In the genomic region with DNA sequence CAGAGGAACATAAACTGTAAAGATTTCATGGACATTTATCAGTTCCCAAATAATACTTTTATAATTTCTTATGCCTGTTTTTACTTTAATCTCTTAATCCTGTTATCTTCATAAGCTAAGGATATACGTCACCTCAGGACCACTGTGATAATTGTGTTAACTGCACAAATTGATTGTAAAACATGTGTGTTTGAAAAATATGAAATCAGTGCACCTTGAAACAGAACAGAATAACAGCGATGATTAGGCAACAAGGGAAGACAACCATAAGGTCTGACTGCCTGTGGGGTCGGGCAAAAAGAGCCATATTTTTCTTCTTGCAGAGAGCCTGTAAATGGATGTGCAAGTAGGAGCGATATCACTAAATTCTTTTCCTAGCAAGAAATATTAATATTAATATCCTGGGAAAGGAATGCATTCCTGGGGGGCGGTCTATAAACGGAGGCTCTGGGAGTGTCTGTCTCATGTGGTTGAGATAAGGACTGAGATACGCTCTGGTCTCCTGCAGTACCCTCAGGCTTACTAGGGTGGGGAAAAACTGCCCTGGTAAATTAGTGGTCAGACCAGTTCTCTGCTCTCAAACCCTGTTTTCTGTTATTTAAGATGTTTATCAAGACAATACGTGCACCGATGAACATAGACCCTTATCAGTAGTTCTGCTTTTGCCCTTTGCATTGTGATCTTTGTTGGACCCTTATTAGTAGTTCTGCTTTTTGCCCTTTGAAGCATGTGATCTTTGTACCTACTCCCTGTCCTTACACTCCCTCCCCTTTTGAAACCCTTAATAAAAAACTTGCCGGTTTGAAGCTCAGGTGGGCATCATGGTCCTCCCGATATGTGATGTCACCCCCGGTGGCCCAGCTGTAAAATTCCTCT, we compare ENCODE assay signal across 8 cellular contexts. TPM values are rescaled to one million over a fixed set of nuclear protein-coding genes. Genes with fewer than 3 reads are reported as not detected.
A peak's percentile ranks its signal among the peaks of the same experiment; 100 is the strongest.
DNase-seq lines count a peak whose midpoint lies in the region; ATAC-seq, FAIRE-seq and TF ChIP-seq lines count a peak whose summit lies in the region.
"Not testable (repeated sequence)": the region's sequence is repeated elsewhere in the genome, so short reads cannot be mapped to it uniquely, and the experiment has no call there.

No MANE protein-coding gene starts in this region.

- not testable (repeated sequence) for TF ChIP-seq POLR2A in body of pancreas (IDR thresholded peaks at IDR 0.05)

- H3K4me3 Mint-ChIP-seq in IgD-negative memory B cell, result peak overlapping the region in 1 of 4 donors; percentile 37

- POLR2A ChIA-PET in A673 (lab: Charles Lee; ENCODE audit: low non-redundant PET), result not testable (repeated sequence)

- peaks cover 12% of the 10 kb centered on the region for H3K4me1 ChIP-seq in A673 (ENCODE audit: insufficient read depth, low read length, poor library complexity, severe bottlenecking)
- H3K4me1 ChIP-seq in body of pancreas, result peaks cover 39% of the 10 kb centered on the region
- H3K4me1 ChIP-seq in mucosa of rectum (ENCODE audit: control insufficient read depth in 2 of 2, insufficient read depth in 2 of 2, low read length in 2 of 2), result peaks cover 10 to 26% of the 10 kb centered on the region in 2 donors
- not testable (repeated sequence) for H3K4me1 ChIP-seq in small intestine (ENCODE audit: control insufficient read depth in 2 of 2, insufficient read depth in 1 of 2, low read depth in 1 of 2, low read length in 1 of 2)

- intact Hi-C loops in A673 (cut with micrococcal nuclease; ENCODE audit: unreplicated experiment); body of pancreas (cut with DNase I): not testable (repeated sequence)

- CTCF ChIA-PET in A673 (lab: Charles Lee), result not testable (repeated sequence)

- peaks cover 19% of the 10 kb centered on the region for H3K9me3 ChIP-seq in A673 (ENCODE audit: low read depth, low read length, poor library complexity, severe bottlenecking)
- H3K9me3 ChIP-seq in body of pancreas; mucosa of rectum (ENCODE audit: control insufficient read depth in 2 of 2, low read length in 2 of 2); small intestine (ENCODE audit: control insufficient read depth, low read depth): not testable (repeated sequence)

- H3K27me3 ChIP-seq in A673 (replicated peaks; ENCODE audit: insufficient read depth, low read depth, low read length, poor library complexity); body of pancreas; mucosa of rectum (ENCODE audit: control insufficient read depth in 2 of 2, insufficient read depth in 2 of 2, low read length in 2 of 2); small intestine (ENCODE audit: control insufficient read depth in 2 of 2, insufficient read depth in 2 of 2, low read length in 2 of 2): not testable (repeated sequence)

- peak; percentile 59 for FAIRE-seq in small intestine (lab: Jason Lieb, UNC)

- H3K27ac Mint-ChIP-seq in IgD-negative memory B cell, result peak overlapping the region in 2 of 3 donors; percentile 31 to 46

- TF ChIP-seq CTCF in A673 (conservative IDR thresholded peaks at IDR 0.05; ENCODE audit: low read depth, low read length); body of pancreas (IDR thresholded peaks at IDR 0.05): not testable (repeated sequence)

- ATAC-seq in body of pancreas, result not testable (repeated sequence)

- H3K4me3 ChIP-seq in A673 (ENCODE audit: low read depth, low read length, poor library complexity, severe bottlenecking); body of pancreas; small intestine (ENCODE audit: low read depth in 1 of 2, low read length in 2 of 2): not testable (repeated sequence)
- peak overlapping the region in 1 of 2 donors; percentile 39 for H3K4me3 ChIP-seq in mucosa of rectum (ENCODE audit: low read length in 2 of 2)

- not testable (repeated sequence) for H3K9me3 Mint-ChIP-seq in IgD-negative memory B cell

- not testable (repeated sequence) for H3K9ac ChIP-seq in mucosa of rectum (ENCODE audit: low read depth in 1 of 2, low read length in 2 of 2)

- H3K27ac ChIP-seq in A673 (ENCODE audit: low read depth, low read length, poor library complexity, severe bottlenecking) (peak overlapping the region; percentile 56), body of pancreas (peak overlapping the region; percentile 58 to 90 (median 62)), epithelial cell of prostate (peak overlapping the region; percentile 19), mucosa of rectum (ENCODE audit: low read depth in 2 of 2, low read length in 2 of 2) (peak overlapping the region; percentile 72 to 78)
- H3K27ac ChIP-seq in small intestine (ENCODE audit: low read depth in 1 of 2, low read length in 1 of 2), result not testable (repeated sequence)

- not testable (repeated sequence) for H3K27me3 Mint-ChIP-seq in IgD-negative memory B cell

- peaks cover 2 to 16% (median 2%) of the 10 kb centered on the region in 3 donors for H3K4me1 Mint-ChIP-seq in IgD-negative memory B cell

- WGBS in body of pancreas, 2 donors, result 63 to 72% methylated on average over 12 of the region's 12 CpGs
- 49 to 64% (median 55%) methylated on average over 12 of the region's 12 CpGs for WGBS in small intestine, 3 donors

- not testable (repeated sequence) for H3K36me3 ChIP-seq in A673 (ENCODE audit: insufficient read depth, low read length, poor library complexity, severe bottlenecking); body of pancreas (replicated peaks in 1 of 2; ENCODE audit: insufficient read depth in 1 of 2, low read depth in 2 of 2); mucosa of rectum (ENCODE audit: control insufficient read depth in 2 of 2, insufficient read depth in 2 of 2, low read length in 2 of 2); small intestine (ENCODE audit: control insufficient read depth in 2 of 2, insufficient read depth in 2 of 2, low read length in 2 of 2)

- not testable (repeated sequence) for DNase-seq in A673 (ENCODE audit: low spot score); body of pancreas; epithelial cell of prostate (ENCODE audit: low read depth, low spot score)
- DNase-seq in DMS53 (lab: John Stamatoyannopoulos, UW) (peak; percentile 50), OCI-M1 (lab: John Stamatoyannopoulos, UW) (peak; percentile 36), small intestine (peak; percentile 55)

- H3K36me3 Mint-ChIP-seq in IgD-negative memory B cell, result not testable (repeated sequence)

- not testable (repeated sequence) for BruUV-seq in A673 (replicated peaks; lab: Mats Ljungman, UMichigan)

RNA-seq across cellular contexts. Expression of gene TMEM62, which starts 5.0 kb away (rescaled TPM):
- 2.8 and 5.4 TPM in 2 replicates for total RNA-seq in A673 (2021)
- 18.0 TPM for polyA plus RNA-seq in IgD-negative memory B cell
- 10 to 100 TPM; 16.1 to 71.9 TPM for total RNA-seq in body of pancreas
- polyA plus RNA-seq in small intestine, result 10 to 100 TPM; 21.3 to 34.0 (median 26.5) TPM

RNA-seq across cellular contexts. Expression of gene UBR1, which starts 22.6 kb away (rescaled TPM):
- 29.9 and 30.8 TPM in 2 replicates for total RNA-seq in A673 (2021)
- 14.2 TPM for polyA plus RNA-seq in IgD-negative memory B cell
- 10 to 100 TPM; 18.5 to 29.3 TPM for total RNA-seq in body of pancreas
- polyA plus RNA-seq in small intestine, result 1 to 10 TPM; 4.3 to 7.4 (median 5.4) TPM

RNA-seq across cellular contexts. Expression of gene CCNDBP1, which starts 56.8 kb away (rescaled TPM):
- 16.7 and 22.1 TPM in 2 replicates for total RNA-seq in A673 (2021)
- polyA plus RNA-seq in IgD-negative memory B cell, result 189 TPM
- 10 to 100 TPM; 15.5 to 37.1 TPM for total RNA-seq in body of pancreas
- polyA plus RNA-seq in small intestine, result 10 to 100 TPM; 43.3 to 98.0 (median 81.9) TPM
